ENCODE assay signal across 1 cellular context in genomic region chr11:69443138-69443967, GRCh38.
TF ChIP-seq lines count a peak whose summit lies in the region.

No MANE protein-coding gene starts in this region.

TF ChIP-seq in HepG2, 621 proteins besides CTCF, POLR2A, EP300 and RAD21 (continued from another document and continues in another):
- TF ChIP-seq ZNF775 (CRISPR knock-in tag; IDR thresholded peaks at IDR 0.05; ENCODE audit: borderline replicate concordance) (no peak), ZNF260 (CRISPR knock-in tag; IDR thresholded peaks at IDR 0.05; ENCODE audit: borderline replicate concordance, low read depth) (no peak), TARDBP (CRISPR knock-in tag; IDR thresholded peaks at IDR 0.05) (no peak; the same call in none of the 2 replicates), CREM (IDR thresholded peaks at IDR 0.05) (no peak), CREM (CRISPR knock-in tag; IDR thresholded peaks at IDR 0.05) (no peak), ZBTB42 (CRISPR knock-in tag; IDR thresholded peaks at IDR 0.05) (no peak), ZNF225 (CRISPR knock-in tag; IDR thresholded peaks at IDR 0.05) (0 out of 2 replicates have a peak, but pooled peaks have one; percentile 9), REPIN1 (CRISPR knock-in tag; IDR thresholded peaks at IDR 0.05; ENCODE audit: borderline replicate concordance, low read depth) (no peak), ZNF274 (CRISPR knock-in tag; IDR thresholded peaks at IDR 0.05) (no peak), MTA1 (CRISPR knock-in tag; IDR thresholded peaks at IDR 0.05; ENCODE audit: borderline replicate concordance) (no peak), MLXIP (CRISPR knock-in tag; IDR thresholded peaks at IDR 0.05; ENCODE audit: borderline replicate concordance) (no peak), SPEN (CRISPR knock-in tag; IDR thresholded peaks at IDR 0.05; ENCODE audit: low read depth) (no peak; the same call in 1 of the 2 replicates), ZNF33A (CRISPR knock-in tag; IDR thresholded peaks at IDR 0.05; ENCODE audit: borderline replicate concordance) (peak; percentile 82; the same call in 1 of the 2 replicates), ZNF335 (CRISPR knock-in tag; IDR thresholded peaks at IDR 0.05) (no peak), MLLT10 (CRISPR knock-in tag; IDR thresholded peaks at IDR 0.05) (no peak), USF2 (IDR thresholded peaks at IDR 0.05; ENCODE audit: low read depth, low read length) (no peak), USF2 (CRISPR knock-in tag; IDR thresholded peaks at IDR 0.05; ENCODE audit: borderline replicate concordance) (peak; percentile 19; the same call in 1 of the 2 replicates), TRIM22 (IDR thresholded peaks at IDR 0.05) (no peak), GATA4 (IDR thresholded peaks at IDR 0.05; ENCODE audit: borderline replicate concordance, low read depth) (no peak), HDAC2 (CRISPR knock-in tag; IDR thresholded peaks at IDR 0.05) (peak; percentile 2; the same call in 1 of the 2 replicates), PBX2 (CRISPR knock-in tag; IDR thresholded peaks at IDR 0.05) (no peak), PLRG1 (conservative IDR thresholded peaks at IDR 0.05) (no peak), SP1 (IDR thresholded peaks at IDR 0.05) (no peak), SP1 (CRISPR knock-in tag; IDR thresholded peaks at IDR 0.05) (no peak)
- TF ChIP-seq, protein P1, sequence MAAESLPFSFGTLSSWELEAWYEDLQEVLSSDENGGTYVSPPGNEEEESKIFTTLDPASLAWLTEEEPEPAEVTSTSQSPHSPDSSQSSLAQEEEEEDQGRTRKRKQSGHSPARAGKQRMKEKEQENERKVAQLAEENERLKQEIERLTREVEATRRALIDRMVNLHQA (CRISPR knock-in tag; IDR thresholded peaks at IDR 0.05) = no peak
- TF ChIP-seq, protein P2, sequence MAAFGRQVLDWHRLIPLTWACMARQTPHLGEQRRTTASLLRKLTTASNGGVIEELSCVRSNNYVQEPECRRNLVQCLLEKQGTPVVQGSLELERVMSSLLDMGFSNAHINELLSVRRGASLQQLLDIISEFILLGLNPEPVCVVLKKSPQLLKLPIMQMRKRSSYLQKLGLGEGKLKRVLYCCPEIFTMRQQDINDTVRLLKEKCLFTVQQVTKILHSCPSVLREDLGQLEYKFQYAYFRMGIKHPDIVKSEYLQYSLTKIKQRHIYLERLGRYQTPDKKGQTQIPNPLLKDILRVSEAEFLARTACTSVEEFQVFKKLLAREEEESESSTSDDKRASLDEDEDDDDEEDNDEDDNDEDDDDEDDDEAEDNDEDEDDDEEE (CRISPR knock-in tag; IDR thresholded peaks at IDR 0.05) = no peak
- TF ChIP-seq, protein P3, sequence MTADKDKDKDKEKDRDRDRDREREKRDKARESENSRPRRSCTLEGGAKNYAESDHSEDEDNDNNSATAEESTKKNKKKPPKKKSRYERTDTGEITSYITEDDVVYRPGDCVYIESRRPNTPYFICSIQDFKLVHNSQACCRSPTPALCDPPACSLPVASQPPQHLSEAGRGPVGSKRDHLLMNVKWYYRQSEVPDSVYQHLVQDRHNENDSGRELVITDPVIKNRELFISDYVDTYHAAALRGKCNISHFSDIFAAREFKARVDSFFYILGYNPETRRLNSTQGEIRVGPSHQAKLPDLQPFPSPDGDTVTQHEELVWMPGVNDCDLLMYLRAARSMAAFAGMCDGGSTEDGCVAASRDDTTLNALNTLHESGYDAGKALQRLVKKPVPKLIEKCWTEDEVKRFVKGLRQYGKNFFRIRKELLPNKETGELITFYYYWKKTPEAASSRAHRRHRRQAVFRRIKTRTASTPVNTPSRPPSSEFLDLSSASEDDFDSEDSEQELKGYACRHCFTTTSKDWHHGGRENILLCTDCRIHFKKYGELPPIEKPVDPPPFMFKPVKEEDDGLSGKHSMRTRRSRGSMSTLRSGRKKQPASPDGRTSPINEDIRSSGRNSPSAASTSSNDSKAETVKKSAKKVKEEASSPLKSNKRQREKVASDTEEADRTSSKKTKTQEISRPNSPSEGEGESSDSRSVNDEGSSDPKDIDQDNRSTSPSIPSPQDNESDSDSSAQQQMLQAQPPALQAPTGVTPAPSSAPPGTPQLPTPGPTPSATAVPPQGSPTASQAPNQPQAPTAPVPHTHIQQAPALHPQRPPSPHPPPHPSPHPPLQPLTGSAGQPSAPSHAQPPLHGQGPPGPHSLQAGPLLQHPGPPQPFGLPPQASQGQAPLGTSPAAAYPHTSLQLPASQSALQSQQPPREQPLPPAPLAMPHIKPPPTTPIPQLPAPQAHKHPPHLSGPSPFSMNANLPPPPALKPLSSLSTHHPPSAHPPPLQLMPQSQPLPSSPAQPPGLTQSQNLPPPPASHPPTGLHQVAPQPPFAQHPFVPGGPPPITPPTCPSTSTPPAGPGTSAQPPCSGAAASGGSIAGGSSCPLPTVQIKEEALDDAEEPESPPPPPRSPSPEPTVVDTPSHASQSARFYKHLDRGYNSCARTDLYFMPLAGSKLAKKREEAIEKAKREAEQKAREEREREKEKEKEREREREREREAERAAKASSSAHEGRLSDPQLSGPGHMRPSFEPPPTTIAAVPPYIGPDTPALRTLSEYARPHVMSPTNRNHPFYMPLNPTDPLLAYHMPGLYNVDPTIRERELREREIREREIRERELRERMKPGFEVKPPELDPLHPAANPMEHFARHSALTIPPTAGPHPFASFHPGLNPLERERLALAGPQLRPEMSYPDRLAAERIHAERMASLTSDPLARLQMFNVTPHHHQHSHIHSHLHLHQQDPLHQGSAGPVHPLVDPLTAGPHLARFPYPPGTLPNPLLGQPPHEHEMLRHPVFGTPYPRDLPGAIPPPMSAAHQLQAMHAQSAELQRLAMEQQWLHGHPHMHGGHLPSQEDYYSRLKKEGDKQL (CRISPR knock-in tag; IDR thresholded peaks at IDR 0.05; ENCODE audit: low read depth) = no peak
- TF ChIP-seq, protein P4, sequence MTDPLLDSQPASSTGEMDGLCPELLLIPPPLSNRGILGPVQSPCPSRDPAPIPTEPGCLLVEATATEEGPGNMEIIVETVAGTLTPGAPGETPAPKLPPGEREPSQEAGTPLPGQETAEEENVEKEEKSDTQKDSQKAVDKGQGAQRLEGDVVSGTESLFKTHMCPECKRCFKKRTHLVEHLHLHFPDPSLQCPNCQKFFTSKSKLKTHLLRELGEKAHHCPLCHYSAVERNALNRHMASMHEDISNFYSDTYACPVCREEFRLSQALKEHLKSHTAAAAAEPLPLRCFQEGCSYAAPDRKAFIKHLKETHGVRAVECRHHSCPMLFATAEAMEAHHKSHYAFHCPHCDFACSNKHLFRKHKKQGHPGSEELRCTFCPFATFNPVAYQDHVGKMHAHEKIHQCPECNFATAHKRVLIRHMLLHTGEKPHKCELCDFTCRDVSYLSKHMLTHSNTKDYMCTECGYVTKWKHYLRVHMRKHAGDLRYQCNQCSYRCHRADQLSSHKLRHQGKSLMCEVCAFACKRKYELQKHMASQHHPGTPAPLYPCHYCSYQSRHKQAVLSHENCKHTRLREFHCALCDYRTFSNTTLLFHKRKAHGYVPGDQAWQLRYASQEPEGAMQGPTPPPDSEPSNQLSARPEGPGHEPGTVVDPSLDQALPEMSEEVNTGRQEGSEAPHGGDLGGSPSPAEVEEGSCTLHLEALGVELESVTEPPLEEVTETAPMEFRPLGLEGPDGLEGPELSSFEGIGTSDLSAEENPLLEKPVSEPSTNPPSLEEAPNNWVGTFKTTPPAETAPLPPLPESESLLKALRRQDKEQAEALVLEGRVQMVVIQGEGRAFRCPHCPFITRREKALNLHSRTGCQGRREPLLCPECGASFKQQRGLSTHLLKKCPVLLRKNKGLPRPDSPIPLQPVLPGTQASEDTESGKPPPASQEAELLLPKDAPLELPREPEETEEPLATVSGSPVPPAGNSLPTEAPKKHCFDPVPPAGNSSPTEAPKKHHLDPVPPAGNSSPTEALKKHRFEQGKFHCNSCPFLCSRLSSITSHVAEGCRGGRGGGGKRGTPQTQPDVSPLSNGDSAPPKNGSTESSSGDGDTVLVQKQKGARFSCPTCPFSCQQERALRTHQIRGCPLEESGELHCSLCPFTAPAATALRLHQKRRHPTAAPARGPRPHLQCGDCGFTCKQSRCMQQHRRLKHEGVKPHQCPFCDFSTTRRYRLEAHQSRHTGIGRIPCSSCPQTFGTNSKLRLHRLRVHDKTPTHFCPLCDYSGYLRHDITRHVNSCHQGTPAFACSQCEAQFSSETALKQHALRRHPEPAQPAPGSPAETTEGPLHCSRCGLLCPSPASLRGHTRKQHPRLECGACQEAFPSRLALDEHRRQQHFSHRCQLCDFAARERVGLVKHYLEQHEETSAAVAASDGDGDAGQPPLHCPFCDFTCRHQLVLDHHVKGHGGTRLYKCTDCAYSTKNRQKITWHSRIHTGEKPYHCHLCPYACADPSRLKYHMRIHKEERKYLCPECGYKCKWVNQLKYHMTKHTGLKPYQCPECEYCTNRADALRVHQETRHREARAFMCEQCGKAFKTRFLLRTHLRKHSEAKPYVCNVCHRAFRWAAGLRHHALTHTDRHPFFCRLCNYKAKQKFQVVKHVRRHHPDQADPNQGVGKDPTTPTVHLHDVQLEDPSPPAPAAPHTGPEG (CRISPR knock-in tag; IDR thresholded peaks at IDR 0.05) = no peak
- TF ChIP-seq, protein P5, sequence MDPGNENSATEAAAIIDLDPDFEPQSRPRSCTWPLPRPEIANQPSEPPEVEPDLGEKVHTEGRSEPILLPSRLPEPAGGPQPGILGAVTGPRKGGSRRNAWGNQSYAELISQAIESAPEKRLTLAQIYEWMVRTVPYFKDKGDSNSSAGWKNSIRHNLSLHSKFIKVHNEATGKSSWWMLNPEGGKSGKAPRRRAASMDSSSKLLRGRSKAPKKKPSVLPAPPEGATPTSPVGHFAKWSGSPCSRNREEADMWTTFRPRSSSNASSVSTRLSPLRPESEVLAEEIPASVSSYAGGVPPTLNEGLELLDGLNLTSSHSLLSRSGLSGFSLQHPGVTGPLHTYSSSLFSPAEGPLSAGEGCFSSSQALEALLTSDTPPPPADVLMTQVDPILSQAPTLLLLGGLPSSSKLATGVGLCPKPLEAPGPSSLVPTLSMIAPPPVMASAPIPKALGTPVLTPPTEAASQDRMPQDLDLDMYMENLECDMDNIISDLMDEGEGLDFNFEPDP (CRISPR knock-in tag; conservative IDR thresholded peaks at IDR 0.05) = no peak
- TF ChIP-seq, protein P6, sequence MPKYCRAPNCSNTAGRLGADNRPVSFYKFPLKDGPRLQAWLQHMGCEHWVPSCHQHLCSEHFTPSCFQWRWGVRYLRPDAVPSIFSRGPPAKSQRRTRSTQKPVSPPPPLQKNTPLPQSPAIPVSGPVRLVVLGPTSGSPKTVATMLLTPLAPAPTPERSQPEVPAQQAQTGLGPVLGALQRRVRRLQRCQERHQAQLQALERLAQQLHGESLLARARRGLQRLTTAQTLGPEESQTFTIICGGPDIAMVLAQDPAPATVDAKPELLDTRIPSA (CRISPR knock-in tag; IDR thresholded peaks at IDR 0.05; ENCODE audit: borderline replicate concordance) = 0 out of 2 replicates have a peak, but pooled peaks have one; percentile 17
